Comparison of ENCODE assay signal across 10 cellular contexts in genomic region chr16:68331879-68332410, GRCh38. TPM values are rescaled to one million over a fixed set of nuclear protein-coding genes. Genes with fewer than 3 reads are reported as not detected.
DNase-seq lines count a peak whose midpoint lies in the region; ATAC-seq lines count a peak whose summit lies in the region.
"Had no signal": no experiment of that assay in that cellular context is flagged by ENCODE, and none has a peak within 500 bp of the region (broad histone marks: within the 10 kb centered on the region; RNA-seq: fewer than 3 reads in every experiment).

No MANE protein-coding gene starts in this region.

- H3K27ac ChIP-seq in temporal lobe (ENCODE audit: low read depth, low read length), result peak overlapping the region; percentile 11
- H3K27ac ChIP-seq in CD8-positive, alpha-beta memory T cell (ENCODE audit: low read depth, low read length), result no peak overlapping the region
- H3K27ac ChIP-seq: C4-2B had no signal

- H3K9me3 ChIP-seq in CD8-positive, alpha-beta memory T cell (ENCODE audit: low read length), result no peaks in the 10 kb centered on the region

- no peak for ATAC-seq in activated naive CD8-positive, alpha-beta T cell treated with anti-CD3 and anti-CD28 coated beads, Interleukin-2, amount 10 ng/mL, durations not matched to agents 7 days and 5 days (ENCODE audit: low read depth)
- ATAC-seq in activated naive CD4-positive, alpha-beta T cell treated with anti-CD3 and anti-CD28 coated beads, Interleukin-2, amount 50 U/mL, for 72 hours, result no peak
- ATAC-seq in left lobe of liver (peak; percentile 35), HG03175 (IDR thresholded peaks at IDR 0.05; ENCODE audit: unreplicated experiment) (no peak)

- no peaks in the 10 kb centered on the region for H3K27me3 Mint-ChIP-seq in activated naive CD8-positive, alpha-beta T cell treated with anti-CD3 and anti-CD28 coated beads, Interleukin-2, amount 10 ng/mL, durations not matched to agents 7 days and 5 days
- H3K27me3 Mint-ChIP-seq in activated naive CD8-positive, alpha-beta T cell treated with anti-CD3 and anti-CD28 coated beads for 36 hours, result no peaks in the 10 kb centered on the region
- H3K27me3 Mint-ChIP-seq in CD8-positive, alpha-beta memory T cell, result no peaks in the 10 kb centered on the region

- peaks cover 12% of the 10 kb centered on the region for H3K4me1 ChIP-seq in CD8-positive, alpha-beta memory T cell (ENCODE audit: insufficient read depth, low read length)

- CTCF ChIA-PET in CD8-positive, alpha-beta memory T cell (lab: Charles Lee), result interaction anchor here (1.2 to 22.5 kb wide), 2 partner anchors 48 to 71 kb away, joined by 6 to 405 read pairs; partner anchors contain the start of gene SLC7A6

- POLR2A ChIA-PET in activated naive CD8-positive, alpha-beta T cell treated with anti-CD3 and anti-CD28 coated beads, Interleukin-2, amount 10 ng/mL, durations not matched to agents 7 days and 5 days (lab: Charles Lee), result interaction anchor here (0.8 to 2.8 kb wide), 7 partner anchors 15 to 74 kb away, joined by 3 to 8 read pairs (median 4); partner anchors contain the start of genes PRMT7, SLC7A6 and SLC7A6OS
- POLR2A ChIA-PET in CD8-positive, alpha-beta memory T cell (lab: Charles Lee), result no interaction called here

- H3K4me1 Mint-ChIP-seq in activated naive CD8-positive, alpha-beta T cell treated with anti-CD3 and anti-CD28 coated beads, Interleukin-2, amount 10 ng/mL, durations not matched to agents 7 days and 5 days, result peaks cover 34% of the 10 kb centered on the region
- H3K4me1 Mint-ChIP-seq in activated naive CD8-positive, alpha-beta T cell treated with anti-CD3 and anti-CD28 coated beads for 36 hours, result peaks cover 16% of the 10 kb centered on the region
- H3K4me1 Mint-ChIP-seq in CD8-positive, alpha-beta memory T cell, result peaks cover 3 to 12% (median 5%) of the 10 kb centered on the region in 3 donors

- no peak for DNase-seq in activated naive CD8-positive, alpha-beta T cell treated with anti-CD3 and anti-CD28 coated beads, Interleukin-2, amount 10 ng/mL, durations not matched to agents 7 days and 5 days
- DNase-seq in activated naive CD8-positive, alpha-beta T cell treated with anti-CD3 and anti-CD28 coated beads for 36 hours, result no peak
- DNase-seq in activated naive CD4-positive, alpha-beta T cell treated with anti-CD3 and anti-CD28 coated beads, Interleukin-2, amount 50 U/mL, for 72 hours (ENCODE audit: low spot score in 2 of 2), result no peak
- DNase-seq in left lobe of liver (ENCODE audit: low spot score) (no peak), NAMALWA (ENCODE audit: low spot score) (no peak)
- no peak for DNase-seq in CD8-positive, alpha-beta memory T cell
- DNase-seq: NCI-H1436 had no signal

- no peaks in the 10 kb centered on the region for H3K27me3 ChIP-seq in CD8-positive, alpha-beta memory T cell (ENCODE audit: insufficient read depth, low read length, poor library complexity, severe bottlenecking)

- H3K36me3 Mint-ChIP-seq in activated naive CD8-positive, alpha-beta T cell treated with anti-CD3 and anti-CD28 coated beads, Interleukin-2, amount 10 ng/mL, durations not matched to agents 7 days and 5 days, result peaks cover 23% of the 10 kb centered on the region
- peaks cover 14% of the 10 kb centered on the region for H3K36me3 Mint-ChIP-seq in activated naive CD8-positive, alpha-beta T cell treated with anti-CD3 and anti-CD28 coated beads for 36 hours
- H3K36me3 Mint-ChIP-seq in activated naive CD4-positive, alpha-beta T cell treated with anti-CD3 and anti-CD28 coated beads, Interleukin-2, amount 50 U/mL, for 72 hours, result peaks cover 0 to 17% of the 10 kb centered on the region in 2 donors
- H3K36me3 Mint-ChIP-seq in CD8-positive, alpha-beta memory T cell, result peaks cover 0 to 57% (median 14%) of the 10 kb centered on the region in 3 donors

- no peaks in the 10 kb centered on the region for H3K9me3 Mint-ChIP-seq in activated naive CD8-positive, alpha-beta T cell treated with anti-CD3 and anti-CD28 coated beads, Interleukin-2, amount 10 ng/mL, durations not matched to agents 7 days and 5 days
- H3K9me3 Mint-ChIP-seq in activated naive CD8-positive, alpha-beta T cell treated with anti-CD3 and anti-CD28 coated beads for 36 hours, result no peaks in the 10 kb centered on the region
- no peaks in the 10 kb centered on the region for H3K9me3 Mint-ChIP-seq in activated naive CD4-positive, alpha-beta T cell treated with anti-CD3 and anti-CD28 coated beads, Interleukin-2, amount 50 U/mL, for 72 hours
- no peaks in the 10 kb centered on the region for H3K9me3 Mint-ChIP-seq in CD8-positive, alpha-beta memory T cell

- no peak overlapping the region for H3K4me3 ChIP-seq in CD8-positive, alpha-beta memory T cell (ENCODE audit: low read length)

- H3K27ac Mint-ChIP-seq in activated naive CD8-positive, alpha-beta T cell treated with anti-CD3 and anti-CD28 coated beads, Interleukin-2, amount 10 ng/mL, durations not matched to agents 7 days and 5 days, result peak overlapping the region; percentile 90
- no peak overlapping the region for H3K27ac Mint-ChIP-seq in activated naive CD8-positive, alpha-beta T cell treated with anti-CD3 and anti-CD28 coated beads for 36 hours
- peak overlapping the region; percentile 34 to 65 for H3K27ac Mint-ChIP-seq in activated naive CD4-positive, alpha-beta T cell treated with anti-CD3 and anti-CD28 coated beads, Interleukin-2, amount 50 U/mL, for 72 hours
- H3K27ac Mint-ChIP-seq in CD8-positive, alpha-beta memory T cell, result peak overlapping the region in 2 of 8 donors; percentile 16 to 38

- peak overlapping the region; percentile 60 for H3K4me3 Mint-ChIP-seq in activated naive CD8-positive, alpha-beta T cell treated with anti-CD3 and anti-CD28 coated beads, Interleukin-2, amount 10 ng/mL, durations not matched to agents 7 days and 5 days
- H3K4me3 Mint-ChIP-seq in activated naive CD8-positive, alpha-beta T cell treated with anti-CD3 and anti-CD28 coated beads for 36 hours, result no peak overlapping the region
- no peak overlapping the region for H3K4me3 Mint-ChIP-seq in CD8-positive, alpha-beta memory T cell

- H3K36me3 ChIP-seq in CD8-positive, alpha-beta memory T cell (ENCODE audit: insufficient read depth, low read length), result peaks cover 3% of the 10 kb centered on the region

RNA-seq across cellular contexts. Expression of gene PRMT7, which starts 21.1 kb away (rescaled TPM):
- 10 to 100 TPM; 85.7 to 87.3 TPM for total RNA-seq in activated naive CD8-positive, alpha-beta T cell treated with anti-CD3 and anti-CD28 coated beads, Interleukin-2, amount 10 ng/mL, durations not matched to agents 7 days and 5 days
- 10 to 100 TPM; 68.9 to 72.0 TPM for total RNA-seq in activated naive CD8-positive, alpha-beta T cell treated with anti-CD3 and anti-CD28 coated beads for 36 hours
- 10 to 100 TPM; 33.7 to 80.2 TPM for total RNA-seq in activated naive CD4-positive, alpha-beta T cell treated with anti-CD3 and anti-CD28 coated beads, Interleukin-2, amount 50 U/mL, for 72 hours
- 27.7 TPM for total RNA-seq in left lobe of liver
- 39.1 TPM for total RNA-seq in temporal lobe
- 10 to 100 TPM; 61.1 to 67.5 TPM for total RNA-seq in CD8-positive, alpha-beta memory T cell
- 41.8 TPM for polyA plus RNA-seq in CD8-positive, alpha-beta memory T cell

RNA-seq across cellular contexts. Expression of gene SLC7A6OS, which starts 21.2 kb away (rescaled TPM):
- 10 to 100 TPM; 38.2 to 44.4 TPM for total RNA-seq in activated naive CD8-positive, alpha-beta T cell treated with anti-CD3 and anti-CD28 coated beads, Interleukin-2, amount 10 ng/mL, durations not matched to agents 7 days and 5 days
- total RNA-seq in activated naive CD8-positive, alpha-beta T cell treated with anti-CD3 and anti-CD28 coated beads for 36 hours, result 10 to 100 TPM; 23.0 to 23.3 TPM
- total RNA-seq in activated naive CD4-positive, alpha-beta T cell treated with anti-CD3 and anti-CD28 coated beads, Interleukin-2, amount 50 U/mL, for 72 hours, result 10 to 100 TPM; 21.4 to 29.6 TPM
- total RNA-seq in left lobe of liver, result 5.8 TPM
- 8.9 TPM for total RNA-seq in temporal lobe
- total RNA-seq in CD8-positive, alpha-beta memory T cell, result 10 to 100 TPM; 21.8 to 25.5 TPM
- 28.2 TPM for polyA plus RNA-seq in CD8-positive, alpha-beta memory T cell
